In the genomic region with DNA sequence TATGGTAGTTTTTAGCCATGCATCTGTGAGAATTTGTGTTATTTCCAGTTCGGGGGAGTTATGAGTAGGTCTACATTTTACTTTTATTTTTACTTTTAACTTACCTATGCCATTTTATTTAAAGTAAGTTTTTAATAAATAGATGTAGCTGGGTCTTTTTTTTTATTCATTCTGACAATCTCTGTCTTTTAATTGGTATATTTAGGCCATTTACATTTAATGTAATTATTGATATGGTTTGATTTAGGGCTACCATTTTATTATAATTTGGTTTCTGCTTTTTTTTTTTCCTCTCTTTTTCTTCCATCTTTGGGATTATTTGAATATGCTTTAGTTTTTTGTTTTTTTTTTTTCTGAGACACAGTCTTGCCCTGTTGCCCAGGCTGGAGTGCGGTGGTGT, we compare ENCODE assay signal across 14 cellular contexts. TPM values are rescaled to one million over a fixed set of nuclear protein-coding genes. Genes with fewer than 3 reads are reported as not detected.
DNase-seq lines count a peak whose midpoint lies in the region; ATAC-seq, FAIRE-seq and TF ChIP-seq lines count a peak whose summit lies in the region.
"Had no signal": no experiment of that assay in that cellular context is flagged by ENCODE, and none has a peak within 500 bp of the region (broad histone marks: within the 10 kb centered on the region; RNA-seq: fewer than 3 reads in every experiment).

No MANE protein-coding gene starts in this region.

- TF ChIP-seq POLR2A in endothelial cell of umbilical vein (IDR thresholded peaks at IDR 0.05; ENCODE audit: low read depth, low read length), result no peak

- no peak for FAIRE-seq in endothelial cell of umbilical vein (lab: Jason Lieb, UNC)
- FAIRE-seq: D721Med had no signal

- H3K9me1 ChIP-seq in endothelial cell of umbilical vein (replicated peaks; ENCODE audit: control insufficient read depth, extremely low read depth, insufficient read depth, low read length), result no peaks in the 10 kb centered on the region

- no peak for ATAC-seq in GM21786 (IDR thresholded peaks at IDR 0.05; ENCODE audit: unreplicated experiment)
- ATAC-seq in GM18870 (IDR thresholded peaks at IDR 0.05; ENCODE audit: unreplicated experiment), result no peak
- no peak for ATAC-seq in GM18861 (IDR thresholded peaks at IDR 0.05; ENCODE audit: unreplicated experiment)
- ATAC-seq: gastrocnemius medialis, left ventricle myocardium superior had no signal

- H3K9ac ChIP-seq in OCI-LY3 (ENCODE audit: low read length) (no peak overlapping the region), endothelial cell of umbilical vein (replicated peaks; ENCODE audit: extremely low read depth, insufficient read depth, low read length) (no peak overlapping the region)

- BruUV-seq in endothelial cell of umbilical vein (replicated peaks; lab: Mats Ljungman, UMichigan), result no TSS peak

- H3K4me2 ChIP-seq in OCI-LY3 (ENCODE audit: low read length), result peak overlapping the region; percentile 53
- H3K4me2 ChIP-seq in endothelial cell of umbilical vein (ENCODE audit: insufficient read depth, low read length), result peak overlapping the region; percentile 84
- peak overlapping the region; percentile 85 for H3K4me2 ChIP-seq in osteoblast (ENCODE audit: insufficient read depth, low read length)

- H3K27ac ChIP-seq in OCI-LY3 (ENCODE audit: low read length), result no peak overlapping the region
- H3K27ac ChIP-seq in endothelial cell of umbilical vein (ENCODE audit: insufficient read depth, low read depth, low read length), result no peak overlapping the region
- H3K27ac ChIP-seq in osteoblast (ENCODE audit: low read depth, low read length), result no peak overlapping the region

- dilution Hi-C loops in endothelial cell of umbilical vein (cut with MboI; ENCODE audit: extremely low pct_ligation_motif_present, low sequenced_read_pairs), result no loop called here

- peaks cover 78% of the 10 kb centered on the region for H3K79me2 ChIP-seq in OCI-LY3 (ENCODE audit: low read length)
- peaks cover 70% of the 10 kb centered on the region for H3K79me2 ChIP-seq in endothelial cell of umbilical vein (ENCODE audit: control insufficient read depth, insufficient read depth, low read length)
- H3K79me2 ChIP-seq in osteoblast (ENCODE audit: insufficient read depth, low read length), result peaks cover 70% of the 10 kb centered on the region

- H2AFZ ChIP-seq in OCI-LY3 (ENCODE audit: low read depth, low read length) (no peak overlapping the region), endothelial cell of umbilical vein (ENCODE audit: low read depth, low read length) (no peak overlapping the region), osteoblast (ENCODE audit: low read length) (no peak overlapping the region)

- DNase-seq in GM12864 (ENCODE audit: low read depth), result no peak
- DNase-seq in endothelial cell of umbilical vein (ENCODE audit: low read depth, low spot score), result no peak
- DNase-seq in osteoblast (ENCODE audit: insufficient read length, low spot score, missing footprints), result no peak
- DNase-seq in HT-29 (ENCODE audit: low spot score), result no peak
- DNase-seq: cerebellar nuclear complex, gastrocnemius medialis, left ventricle myocardium superior, NCI-H1694 treated with DMSO at 0.1 percent for 48 hours, T1000 had no signal

- POLR2A ChIA-PET in endothelial cell of umbilical vein (lab: Charles Lee), result no interaction called here

- H4K20me1 ChIP-seq in OCI-LY3 (ENCODE audit: insufficient read depth, low read length), result peaks cover 49% of the 10 kb centered on the region
- H4K20me1 ChIP-seq in endothelial cell of umbilical vein (replicated peaks; ENCODE audit: control insufficient read depth, extremely low read depth, insufficient read depth, low read length), result no peaks in the 10 kb centered on the region
- peaks cover 6% of the 10 kb centered on the region for H4K20me1 ChIP-seq in osteoblast (ENCODE audit: insufficient read depth, low read length)

- intact Hi-C loops in endothelial cell of umbilical vein (cut with micrococcal nuclease), result no loop called here

- H3K36me3 ChIP-seq in OCI-LY3 (replicated peaks; ENCODE audit: low read depth, low read length), result peaks cover 51% of the 10 kb centered on the region
- H3K36me3 ChIP-seq in endothelial cell of umbilical vein (ENCODE audit: control insufficient read depth in 2 of 2, extremely low read depth in 1 of 2, insufficient read depth in 2 of 2, low read length in 2 of 2), result peaks cover 3% of the 10 kb centered on the region in 2 experiments
- no peaks in the 10 kb centered on the region for H3K36me3 ChIP-seq in osteoblast (ENCODE audit: insufficient read depth, low read length)
- H3K36me3 ChIP-seq: gastrocnemius medialis had no signal

- H3K4me3 ChIP-seq in GM12864 (ENCODE audit: low read depth, low read length) (peak overlapping the region; percentile 99), OCI-LY3 (ENCODE audit: low read length) (peak overlapping the region; percentile 88), endothelial cell of umbilical vein (replicated peaks in 1 of 3; ENCODE audit: insufficient read depth in 1 of 3, low read depth in 1 of 3, low read length in 3 of 3) (peak overlapping the region in 2 of 3 experiments; percentile 57 to 97), osteoblast (ENCODE audit: insufficient read depth, low read length) (no peak overlapping the region)

- CTCF ChIA-PET in endothelial cell of umbilical vein (lab: Charles Lee), result no interaction called here

- no peaks in the 10 kb centered on the region for H3K27me3 ChIP-seq in OCI-LY3 (ENCODE audit: low read depth, low read length)
- H3K27me3 ChIP-seq in endothelial cell of umbilical vein (ENCODE audit: control insufficient read depth in 2 of 2, insufficient read depth in 2 of 2, low read length in 2 of 2), result no peaks in the 10 kb centered on the region
- no peaks in the 10 kb centered on the region for H3K27me3 ChIP-seq in osteoblast (ENCODE audit: insufficient read depth, low read length)

- H3K4me1 ChIP-seq in OCI-LY3 (ENCODE audit: low read length) (peaks cover 56% of the 10 kb centered on the region), endothelial cell of umbilical vein (ENCODE audit: control insufficient read depth, extremely low read depth, insufficient read depth, low read length) (peaks cover 18% of the 10 kb centered on the region), osteoblast (ENCODE audit: insufficient read depth, low read length) (peaks cover 5% of the 10 kb centered on the region)

- TF ChIP-seq CTCF in GM12864 (IDR thresholded peaks at IDR 0.05; ENCODE audit: low read depth, low read length, missing control alignments), result no peak
- TF ChIP-seq CTCF in OCI-LY3 (IDR thresholded peaks at IDR 0.05; ENCODE audit: low read depth, low read length), result no peak
- TF ChIP-seq CTCF in endothelial cell of umbilical vein (IDR thresholded peaks at IDR 0.05; ENCODE audit: extremely low read depth in 1 of 2, insufficient read depth in 1 of 2, low read depth in 1 of 2, low read length in 2 of 2), result no peak
- TF ChIP-seq CTCF in osteoblast (IDR thresholded peaks at IDR 0.05; ENCODE audit: extremely low read depth, low read depth, low read length), result no peak

- peaks cover 6% of the 10 kb centered on the region; the same call in 1 of the 2 replicates for H3K9me3 ChIP-seq in OCI-LY3 (ENCODE audit: insufficient read depth, low read length)
- no peaks in the 10 kb centered on the region for H3K9me3 ChIP-seq in endothelial cell of umbilical vein (replicated peaks; ENCODE audit: control insufficient read depth, insufficient read depth, low read length)
- H3K9me3 ChIP-seq in osteoblast (ENCODE audit: low read depth, low read length), result no peaks in the 10 kb centered on the region
- H3K9me3 ChIP-seq: gastrocnemius medialis had no signal

TF ChIP-seq in endothelial cell of umbilical vein, 7 proteins besides CTCF, POLR2A, EP300 and RAD21:
- TF ChIP-seq GATA2 (IDR thresholded peaks at IDR 0.05; ENCODE audit: insufficient read depth, insufficient read length, low read depth, low read length), result no peak
- TF ChIP-seq MYC (IDR thresholded peaks at IDR 0.05; ENCODE audit: low read depth, low read length), result no peak

RNA-seq across cellular contexts. Expression of a gene that starts 1.9 kb away (rescaled TPM):
- total RNA-seq in endothelial cell of umbilical vein (156 and 165 TPM in 2 replicates), osteoblast (55.4 and 62.2 TPM in 2 replicates)
- 39.6 and 52.5 TPM in 2 replicates for polyA plus RNA-seq in endothelial cell of umbilical vein
- polyA plus RNA-seq in endothelial cell of umbilical vein (2011; cell fraction: cytosol; rRNA removed), result 62.4 and 66.8 TPM in 2 replicates
- polyA plus RNA-seq in endothelial cell of umbilical vein (2011; cell fraction: nucleus; rRNA removed), result 49.5 and 63.1 TPM in 2 replicates
- polyA plus RNA-seq in endothelial cell of umbilical vein (2012), result 106 and 152 TPM in 2 replicates
- 89.0 and 89.6 TPM in 2 replicates for polyA minus RNA-seq in endothelial cell of umbilical vein
- 16.4 TPM for polyA minus RNA-seq in endothelial cell of umbilical vein (2011; cell fraction: cytosol; rRNA and poly(A)+ RNA removed)
- polyA minus RNA-seq in endothelial cell of umbilical vein (2011; cell fraction: nucleus; rRNA and poly(A)+ RNA removed), result 49.5 and 64.0 TPM in 2 replicates
- 4.4 and 5.1 TPM in 2 replicates for total RNA-seq in HT-29 (2014; rRNA removed; shearing (Covaris generic))
